In the genomic region with DNA sequence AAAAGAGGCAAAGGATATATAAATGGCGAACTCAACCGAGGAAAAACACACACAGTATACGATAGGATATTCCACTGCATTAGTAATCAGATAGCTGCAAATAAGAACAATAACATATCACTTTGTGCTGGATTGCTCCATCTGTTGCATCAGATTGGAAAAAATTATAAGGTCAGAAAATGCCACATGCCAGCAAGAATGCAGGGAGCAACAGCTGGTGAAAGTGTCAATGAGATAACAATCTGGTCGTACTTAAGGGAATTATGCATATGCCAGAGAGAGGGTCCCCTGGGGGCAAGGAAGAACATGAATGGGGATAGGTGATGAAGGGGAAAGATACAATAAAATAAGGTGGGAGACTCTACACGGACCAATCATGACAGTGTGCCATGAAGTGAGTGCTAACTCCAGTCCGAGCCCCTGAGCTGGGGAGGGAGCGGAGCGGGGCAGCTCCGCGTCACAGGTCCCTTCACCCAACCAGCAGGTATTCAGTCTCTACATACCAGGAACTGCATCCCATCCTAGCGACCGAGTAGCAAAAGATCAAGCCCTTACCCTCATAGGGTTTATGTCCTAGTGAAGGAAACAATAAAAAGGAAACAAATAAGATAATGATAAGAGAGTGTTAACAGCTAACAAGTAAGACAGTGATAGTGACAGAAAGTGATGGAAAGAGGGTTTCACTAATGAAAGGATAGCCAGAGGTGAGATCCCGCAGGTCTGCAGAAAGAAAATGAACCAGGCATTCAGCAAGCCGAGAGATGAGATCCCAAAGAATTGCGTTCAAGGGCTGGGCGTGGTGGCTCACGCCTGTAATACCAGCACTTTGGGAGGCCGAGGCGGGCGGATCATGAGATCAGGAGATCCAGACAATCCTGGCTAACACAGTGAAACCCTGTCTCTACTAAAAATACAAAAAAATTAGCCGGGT, we compare ENCODE assay signal across 18 cellular contexts. TPM values are rescaled to one million over a fixed set of nuclear protein-coding genes. Genes with fewer than 3 reads are reported as not detected.
DNase-seq lines count a peak whose midpoint lies in the region; ATAC-seq and TF ChIP-seq lines count a peak whose summit lies in the region.
"Had no signal": no experiment of that assay in that cellular context is flagged by ENCODE, and none has a peak within 500 bp of the region (broad histone marks: within the 10 kb centered on the region; RNA-seq: fewer than 3 reads in every experiment).

No MANE protein-coding gene starts in this region.

- DNase-seq in activated naive CD4-positive, alpha-beta T cell treated with anti-CD3 and anti-CD28 coated beads, Interleukin-2, amount 50 U/mL, for 72 hours (ENCODE audit: low spot score in 2 of 2) = no peak
- DNase-seq in activated naive CD4-positive, alpha-beta T cell treated with Interleukin-2 at 50 U/mL for 16 hours = no peak
- DNase-seq in iPS DF 6.9 (ENCODE audit: low read depth, low spot score) (no peak), HFFc6 (no peak), RWPE1 (ENCODE audit: low spot score) (no peak), pons (ENCODE audit: low spot score) (no peak), caudate nucleus (lab: John Stamatoyannopoulos, UW) (no peak)
- DNase-seq: body of pancreas; DMS53; effector CD8-positive, alpha-beta T cell; heart right ventricle; lower lobe of right lung; NCI-H2029 treated with DMSO at 0.1 percent for 48 hours; spleen; upper lobe of right lung had no signal

- H3K4me1 Mint-ChIP-seq in activated naive CD8-positive, alpha-beta T cell (ENCODE audit: low read depth) = peaks cover 74% of the 10 kb centered on the region
- H3K4me1 Mint-ChIP-seq in HFFc6 (ENCODE audit: low read depth) = peaks cover 10% of the 10 kb centered on the region

- H3K9me3 Mint-ChIP-seq in activated naive CD4-positive, alpha-beta T cell treated with anti-CD3 and anti-CD28 coated beads, Interleukin-2, amount 50 U/mL, for 72 hours = no peaks in the 10 kb centered on the region
- H3K9me3 Mint-ChIP-seq in activated naive CD8-positive, alpha-beta T cell (ENCODE audit: low read depth) = no peaks in the 10 kb centered on the region
- H3K9me3 Mint-ChIP-seq in HFFc6 = no peaks in the 10 kb centered on the region

- no peak overlapping the region for H3K4me3 Mint-ChIP-seq in activated naive CD8-positive, alpha-beta T cell
- H3K4me3 Mint-ChIP-seq in HFFc6 = no peak overlapping the region

- H3K27me3 Mint-ChIP-seq in activated naive CD8-positive, alpha-beta T cell = no peaks in the 10 kb centered on the region
- peaks cover 24% of the 10 kb centered on the region for H3K27me3 Mint-ChIP-seq in HFFc6 (ENCODE audit: insufficient read depth)

- H3K27ac ChIP-seq in iPS DF 6.9 (ENCODE audit: low read length) (no peak overlapping the region), RWPE1 (no peak overlapping the region), caudate nucleus (ENCODE audit: low read depth, low read length) (no peak overlapping the region)
- H3K27ac ChIP-seq: body of pancreas, heart right ventricle, lower lobe of right lung, SK-N-MC, spleen, upper lobe of right lung, VCaP had no signal

- 0 out of 2 replicates have a peak, but pooled peaks cover 1% of the 10 kb centered on the region for H3K4me1 ChIP-seq in iPS DF 6.9 (ENCODE audit: control insufficient read depth, insufficient read depth, low read length)

- H3K36me3 Mint-ChIP-seq in activated naive CD4-positive, alpha-beta T cell treated with anti-CD3 and anti-CD28 coated beads, Interleukin-2, amount 50 U/mL, for 72 hours = no peaks in the 10 kb centered on the region
- no peaks in the 10 kb centered on the region for H3K36me3 Mint-ChIP-seq in activated naive CD8-positive, alpha-beta T cell
- no peaks in the 10 kb centered on the region for H3K36me3 Mint-ChIP-seq in HFFc6 (ENCODE audit: low read depth)

- TF ChIP-seq CTCF in HFFc6 (IDR thresholded peaks at IDR 0.05) = no peak
- TF ChIP-seq CTCF in RWPE1 (conservative IDR thresholded peaks at IDR 0.05; ENCODE audit: low read depth) = no peak

- H3K27me3 ChIP-seq in iPS DF 6.9 (ENCODE audit: control insufficient read depth, insufficient read depth, low read length) = no peaks in the 10 kb centered on the region
- H3K27me3 ChIP-seq: body of pancreas, heart right ventricle, spleen, upper lobe of right lung had no signal

- no peak for ATAC-seq in activated naive CD4-positive, alpha-beta T cell treated with anti-CD3 and anti-CD28 coated beads, Interleukin-2, amount 50 U/mL, for 72 hours
- ATAC-seq: body of pancreas, heart right ventricle, lower lobe of right lung, upper lobe of right lung had no signal

- no peaks in the 10 kb centered on the region for H3K36me3 ChIP-seq in iPS DF 6.9 (ENCODE audit: control insufficient read depth, insufficient read depth, low read length)
- H3K36me3 ChIP-seq: heart right ventricle, lower lobe of right lung, spleen, upper lobe of right lung had no signal

- H3K27ac Mint-ChIP-seq in activated naive CD4-positive, alpha-beta T cell treated with anti-CD3 and anti-CD28 coated beads, Interleukin-2, amount 50 U/mL, for 72 hours = peak overlapping the region; percentile 66 to 73
- peak overlapping the region; percentile 85 for H3K27ac Mint-ChIP-seq in activated naive CD8-positive, alpha-beta T cell
- no peak overlapping the region for H3K27ac Mint-ChIP-seq in HFFc6

- peak overlapping the region; percentile 22; the same call in 1 of the 2 replicates for H3K4me3 ChIP-seq in iPS DF 6.9 (ENCODE audit: low read length)
- H3K4me3 ChIP-seq: body of pancreas, heart right ventricle, lower lobe of right lung, SK-N-MC, spleen, upper lobe of right lung had no signal

- POLR2A ChIA-PET in RWPE1 (lab: Yijun Ruan, JAX; ENCODE audit: low non-redundant PET) = no interaction called here

- CTCF ChIA-PET in RWPE1 (lab: Yijun Ruan, JAX) = no interaction called here

- WGBS in iPS DF 6.9 (ENCODE audit: insufficient coverage, insufficient read length) = no CpG with 5 or more reads among the region's 21 CpGs

- H3K9me3 ChIP-seq in iPS DF 6.9 (ENCODE audit: control insufficient read depth, insufficient read depth, low read length) = no peaks in the 10 kb centered on the region
- H3K9me3 ChIP-seq: body of pancreas, heart right ventricle, lower lobe of right lung, spleen, upper lobe of right lung had no signal

RNA-seq across cellular contexts. Expression of a gene that starts 9.4 kb away (rescaled TPM):
- 10 to 100 TPM; 13.2 to 24.4 TPM for total RNA-seq in activated naive CD4-positive, alpha-beta T cell treated with anti-CD3 and anti-CD28 coated beads, Interleukin-2, amount 50 U/mL, for 72 hours
- total RNA-seq in HFFc6 (2021; fragmentation: NEBNext Ultra II Directional; extraction: Animal tissue kit (Norgen Biotek cat#: 25700)) = 1 to 10 TPM in 2 of 6 experiments, under 1 TPM in 4; 0.80 to 2.6 (median 0.86) TPM
